Comparison of ENCODE assay signal across 9 cellular contexts in genomic region chr22:38203855-38204497, GRCh38. TPM values are rescaled to one million over a fixed set of nuclear protein-coding genes. Genes with fewer than 3 reads are reported as not detected.
A peak's percentile ranks its signal among the peaks of the same experiment; 100 is the strongest.
DNase-seq lines count a peak whose midpoint lies in the region; TF ChIP-seq lines count a peak whose summit lies in the region.
"Had no signal": no experiment of that assay in that cellular context is flagged by ENCODE, and none has a peak within 500 bp of the region (broad histone marks: within the 10 kb centered on the region; RNA-seq: fewer than 3 reads in every experiment).

No MANE protein-coding gene starts in this region.

- H3K27ac Mint-ChIP-seq in activated CD4-positive, alpha-beta T cell treated with anti-CD3 and anti-CD28 coated beads, Interleukin-2, amount 10 ng/mL, durations not matched to agents 7 days and 5 days = peak overlapping the region; percentile 42
- peak overlapping the region; percentile 36 for H3K27ac Mint-ChIP-seq in activated T-helper 2 cell treated with anti-CD3 and anti-CD28 coated beads, Interferon-gamma antibody, Interleukin-2, Interleukin-4, amounts not matched to agents 10 μg/mL and 5 μg/mL and 100 μg/mL, durations not matched to agents 14 hours and 24 hours and 36 hours

- no peak for DNase-seq in activated CD4-positive, alpha-beta T cell treated with anti-CD3 and anti-CD28 coated beads, Interleukin-2, amount 10 ng/mL, durations not matched to agents 7 days and 5 days
- no peak for DNase-seq in activated CD4-positive, alpha-beta T cell treated with anti-CD3 and anti-CD28 coated beads, Interleukin-2, amount 50 U/mL, for 4 hours
- DNase-seq in activated T-helper 2 cell treated with anti-CD3 and anti-CD28 coated beads, Interferon-gamma antibody, Interleukin-2, Interleukin-4, amounts not matched to agents 10 μg/mL and 5 μg/mL and 100 μg/mL, durations not matched to agents 14 hours and 24 hours and 36 hours (ENCODE audit: low spot score) = no peak
- DNase-seq in kidney tubule cell (ENCODE audit: low spot score) (peak; percentile 46), tibial nerve (ENCODE audit: low spot score in 2 of 2) (no peak), DMS153 treated with DMSO at 0.1 percent for 48 hours (lab: John Stamatoyannopoulos, UW; ENCODE audit: unreplicated experiment) (no peak), GM19240 (ENCODE audit: insufficient read length, low spot score) (no peak), NCI-H187 treated with DMSO at 0.1 percent for 48 hours (lab: John Stamatoyannopoulos, UW) (no peak)
- DNase-seq: activated CD4-positive, alpha-beta T cell treated with anti-CD3 and anti-CD28 coated beads, Interleukin-2, amount 50 U/mL, for 1 hour had no signal

- POLR2A ChIA-PET in activated CD4-positive, alpha-beta T cell treated with anti-CD3 and anti-CD28 coated beads, Interleukin-2, amount 10 ng/mL, durations not matched to agents 7 days and 5 days (lab: Charles Lee) = no interaction called here

- H3K9me3 ChIP-seq in tibial nerve = no peaks in the 10 kb centered on the region

- H3K4me3 Mint-ChIP-seq in activated CD4-positive, alpha-beta T cell treated with anti-CD3 and anti-CD28 coated beads, Interleukin-2, amount 10 ng/mL, durations not matched to agents 7 days and 5 days = peak overlapping the region; percentile 81
- peak overlapping the region; percentile 83 for H3K4me3 Mint-ChIP-seq in activated T-helper 2 cell treated with anti-CD3 and anti-CD28 coated beads, Interferon-gamma antibody, Interleukin-2, Interleukin-4, amounts not matched to agents 10 μg/mL and 5 μg/mL and 100 μg/mL, durations not matched to agents 14 hours and 24 hours and 36 hours (ENCODE audit: low read depth)

- WGBS in tibial nerve, 2 donors = 84 to 98% methylated on average over 3 of the region's 3 CpGs

- CTCF ChIA-PET in activated CD4-positive, alpha-beta T cell treated with anti-CD3 and anti-CD28 coated beads, Interleukin-2, amount 10 ng/mL, durations not matched to agents 7 days and 5 days (lab: Charles Lee) = interaction anchor here (0.8 to 2.4 kb wide), 3 partner anchors 11 to 67 kb away, joined by 4 to 9 read pairs (median 5); no protein-coding TSS in a partner anchor

- no peaks in the 10 kb centered on the region for H3K27me3 Mint-ChIP-seq in activated CD4-positive, alpha-beta T cell treated with anti-CD3 and anti-CD28 coated beads, Interleukin-2, amount 10 ng/mL, durations not matched to agents 7 days and 5 days
- H3K27me3 Mint-ChIP-seq in activated T-helper 2 cell treated with anti-CD3 and anti-CD28 coated beads, Interferon-gamma antibody, Interleukin-2, Interleukin-4, amounts not matched to agents 10 μg/mL and 5 μg/mL and 100 μg/mL, durations not matched to agents 14 hours and 24 hours and 36 hours (ENCODE audit: low read depth) = no peaks in the 10 kb centered on the region

- H3K9me3 Mint-ChIP-seq in activated CD4-positive, alpha-beta T cell treated with anti-CD3 and anti-CD28 coated beads, Interleukin-2, amount 10 ng/mL, durations not matched to agents 7 days and 5 days = no peaks in the 10 kb centered on the region
- no peaks in the 10 kb centered on the region for H3K9me3 Mint-ChIP-seq in activated T-helper 2 cell treated with anti-CD3 and anti-CD28 coated beads, Interferon-gamma antibody, Interleukin-2, Interleukin-4, amounts not matched to agents 10 μg/mL and 5 μg/mL and 100 μg/mL, durations not matched to agents 14 hours and 24 hours and 36 hours

- peaks cover 0 to 49% (median 30%) of the 10 kb centered on the region in 4 donors for H3K4me1 ChIP-seq in tibial nerve

- peak overlapping the region in 1 of 4 donors; percentile 66 for H3K4me3 ChIP-seq in tibial nerve

- peaks cover 48% of the 10 kb centered on the region for H3K4me1 Mint-ChIP-seq in activated CD4-positive, alpha-beta T cell treated with anti-CD3 and anti-CD28 coated beads, Interleukin-2, amount 10 ng/mL, durations not matched to agents 7 days and 5 days
- H3K4me1 Mint-ChIP-seq in activated T-helper 2 cell treated with anti-CD3 and anti-CD28 coated beads, Interferon-gamma antibody, Interleukin-2, Interleukin-4, amounts not matched to agents 10 μg/mL and 5 μg/mL and 100 μg/mL, durations not matched to agents 14 hours and 24 hours and 36 hours (ENCODE audit: low read depth) = peaks cover 30% of the 10 kb centered on the region

- TF ChIP-seq CTCF in tibial nerve (IDR thresholded peaks at IDR 0.05) = no peak

- intact Hi-C loops in activated T-helper 2 cell treated with anti-CD3 and anti-CD28 coated beads, Interferon-gamma antibody, Interleukin-2, Interleukin-4, amounts not matched to agents 10 μg/mL and 5 μg/mL and 100 μg/mL, durations not matched to agents 14 hours and 24 hours and 36 hours (cut with micrococcal nuclease) = loop anchor here (5.0 kb wide), 1 partner anchor 113 kb away; the partner anchor contains the start of gene CSNK1E

- H3K27ac ChIP-seq in tibial nerve = peak overlapping the region; percentile 97 to 100 (median 100)

- no peak for TF ChIP-seq POLR2A in tibial nerve (IDR thresholded peaks at IDR 0.05)

- peaks cover 0 to 5% (median 0%) of the 10 kb centered on the region in 3 donors for H3K36me3 ChIP-seq in tibial nerve

- H3K27me3 ChIP-seq in tibial nerve = no peaks in the 10 kb centered on the region

- TF ChIP-seq EP300 in tibial nerve (IDR thresholded peaks at IDR 0.05) = no peak

- no peaks in the 10 kb centered on the region for H3K36me3 Mint-ChIP-seq in activated CD4-positive, alpha-beta T cell treated with anti-CD3 and anti-CD28 coated beads, Interleukin-2, amount 10 ng/mL, durations not matched to agents 7 days and 5 days (ENCODE audit: low read depth)
- no peaks in the 10 kb centered on the region for H3K36me3 Mint-ChIP-seq in activated T-helper 2 cell treated with anti-CD3 and anti-CD28 coated beads, Interferon-gamma antibody, Interleukin-2, Interleukin-4, amounts not matched to agents 10 μg/mL and 5 μg/mL and 100 μg/mL, durations not matched to agents 14 hours and 24 hours and 36 hours (ENCODE audit: low read depth)

RNA-seq across cellular contexts. Expression of gene MAFF, which starts 2.2 kb away (rescaled TPM):
- 1 to 10 TPM; 4.7 to 5.0 TPM for total RNA-seq in activated CD4-positive, alpha-beta T cell treated with anti-CD3 and anti-CD28 coated beads, Interleukin-2, amount 10 ng/mL, durations not matched to agents 7 days and 5 days
- total RNA-seq in activated T-helper 2 cell treated with anti-CD3 and anti-CD28 coated beads, Interferon-gamma antibody, Interleukin-2, Interleukin-4, amounts not matched to agents 10 μg/mL and 5 μg/mL and 100 μg/mL, durations not matched to agents 14 hours and 24 hours and 36 hours = 13.5 and 15.3 TPM in 2 replicates
- total RNA-seq in tibial nerve = 100 to 1,000 TPM in 2 of 4 donors, 10 to 100 TPM in 2; 68.1 to 110 (median 96.8) TPM

RNA-seq across cellular contexts. Expression of gene PLA2G6, which starts 22.3 kb away (rescaled TPM):
- total RNA-seq in activated CD4-positive, alpha-beta T cell treated with anti-CD3 and anti-CD28 coated beads, Interleukin-2, amount 10 ng/mL, durations not matched to agents 7 days and 5 days = 10 to 100 TPM; 65.0 to 72.0 TPM
- 32.8 and 36.0 TPM in 2 replicates for total RNA-seq in activated T-helper 2 cell treated with anti-CD3 and anti-CD28 coated beads, Interferon-gamma antibody, Interleukin-2, Interleukin-4, amounts not matched to agents 10 μg/mL and 5 μg/mL and 100 μg/mL, durations not matched to agents 14 hours and 24 hours and 36 hours
- 10 to 100 TPM; 48.5 to 60.3 (median 55.1) TPM for total RNA-seq in tibial nerve
